20 cellular contexts compared by ENCODE assay signal in genomic region chr3:40366203-40367162, GRCh38. TPM values are rescaled to one million over a fixed set of nuclear protein-coding genes. Genes with fewer than 3 reads are reported as not detected.
DNase-seq lines count a peak whose midpoint lies in the region; ATAC-seq, FAIRE-seq and TF ChIP-seq lines count a peak whose summit lies in the region.
"Had no signal": no experiment of that assay in that cellular context is flagged by ENCODE, and none has a peak within 500 bp of the region (broad histone marks: within the 10 kb centered on the region; RNA-seq: fewer than 3 reads in every experiment).

No MANE protein-coding gene starts in this region.

- H3K27ac Mint-ChIP-seq in GM23338: peak overlapping the region; percentile 43; the same call in 1 of the 2 replicates
- H3K27ac Mint-ChIP-seq in activated CD4-positive, alpha-beta memory T cell treated with anti-CD3 and anti-CD28 coated beads, Interleukin-2, amount 10 ng/mL, durations not matched to agents 7 days and 5 days: no peak overlapping the region
- H3K27ac Mint-ChIP-seq: memory B cell, neural progenitor cell had no signal

- ATAC-seq in GM23338: no peak
- ATAC-seq in GM19023 (IDR thresholded peaks at IDR 0.05; ENCODE audit: unreplicated experiment): no peak

- H3K79me1 ChIP-seq in mesenchymal stem cell (replicated peaks; ENCODE audit: low read length, poor library complexity, severe bottlenecking): no peaks in the 10 kb centered on the region

- WGBS in mesenchymal stem cell: 83% methylated on average over 2 of the region's 2 CpGs

- H3K9me3 Mint-ChIP-seq in GM23338: no peaks in the 10 kb centered on the region
- H3K9me3 Mint-ChIP-seq in activated CD4-positive, alpha-beta memory T cell treated with anti-CD3 and anti-CD28 coated beads, Interleukin-2, amount 10 ng/mL, durations not matched to agents 7 days and 5 days: peaks cover 3% of the 10 kb centered on the region

- no peak overlapping the region for H3K18ac ChIP-seq in mesenchymal stem cell (ENCODE audit: low read depth in 1 of 2, low read length in 2 of 2)

- H4K8ac ChIP-seq in mesenchymal stem cell (ENCODE audit: low read length): peak overlapping the region; percentile 10

- H2BK12ac ChIP-seq in mesenchymal stem cell (ENCODE audit: low read length in 2 of 2): no peak overlapping the region

- no peak overlapping the region for H3K9ac ChIP-seq in mesenchymal stem cell (ENCODE audit: low read length)
- H3K9ac ChIP-seq: neural progenitor cell had no signal

- no peak for FAIRE-seq in GM12891 (lab: Jason Lieb, UNC)

- no peak overlapping the region for H2BK5ac ChIP-seq in mesenchymal stem cell (ENCODE audit: low read depth, low read length, poor library complexity, severe bottlenecking)

- H3K27ac ChIP-seq in GM23338 (ENCODE audit: low read depth) (no peak overlapping the region), cingulate gyrus (ENCODE audit: low read depth, low read length) (peak overlapping the region; percentile 20), mesenchymal stem cell (ENCODE audit: low read length, poor library complexity, severe bottlenecking) (no peak overlapping the region)
- H3K27ac ChIP-seq: brain microvascular endothelial cell, HL-60, neural progenitor cell had no signal

- peaks cover 5% of the 10 kb centered on the region; the same call in 2 of the 3 replicates for H3K4me1 Mint-ChIP-seq in GM23338
- H3K4me1 Mint-ChIP-seq in activated CD4-positive, alpha-beta memory T cell treated with anti-CD3 and anti-CD28 coated beads, Interleukin-2, amount 10 ng/mL, durations not matched to agents 7 days and 5 days: no peaks in the 10 kb centered on the region
- H3K4me1 Mint-ChIP-seq: memory B cell, neural progenitor cell had no signal

- H3F3A ChIP-seq in GM23338 (replicated peaks; ENCODE audit: low read depth): no peaks in the 10 kb centered on the region

- H2BK120ac ChIP-seq in mesenchymal stem cell (ENCODE audit: low read depth, low read length): no peak overlapping the region

- H2AK5ac ChIP-seq in mesenchymal stem cell (ENCODE audit: low read length, severe bottlenecking): no peak overlapping the region

- no peaks in the 10 kb centered on the region for H3K36me3 Mint-ChIP-seq in GM23338 (ENCODE audit: low read depth)
- no peaks in the 10 kb centered on the region for H3K36me3 Mint-ChIP-seq in activated CD4-positive, alpha-beta memory T cell treated with anti-CD3 and anti-CD28 coated beads, Interleukin-2, amount 10 ng/mL, durations not matched to agents 7 days and 5 days (ENCODE audit: low read depth)
- H3K36me3 Mint-ChIP-seq: neural progenitor cell had no signal

- POLR2A ChIA-PET in activated CD4-positive, alpha-beta memory T cell treated with anti-CD3 and anti-CD28 coated beads, Interleukin-2, amount 10 ng/mL, durations not matched to agents 7 days and 5 days (lab: Charles Lee): no interaction called here

- H3K4me3 Mint-ChIP-seq in GM23338: no peak overlapping the region
- H3K4me3 Mint-ChIP-seq in activated CD4-positive, alpha-beta memory T cell treated with anti-CD3 and anti-CD28 coated beads, Interleukin-2, amount 10 ng/mL, durations not matched to agents 7 days and 5 days: no peak overlapping the region
- H3K4me3 Mint-ChIP-seq: memory B cell, neural progenitor cell had no signal

- no peaks in the 10 kb centered on the region for H3K27me3 Mint-ChIP-seq in GM23338 (ENCODE audit: insufficient read depth, low read depth, poor library complexity)
- peaks cover 28% of the 10 kb centered on the region for H3K27me3 Mint-ChIP-seq in activated CD4-positive, alpha-beta memory T cell treated with anti-CD3 and anti-CD28 coated beads, Interleukin-2, amount 10 ng/mL, durations not matched to agents 7 days and 5 days

- H2BK15ac ChIP-seq in mesenchymal stem cell (ENCODE audit: low read depth, poor library complexity, severe bottlenecking): no peak overlapping the region

- no peaks in the 10 kb centered on the region for H3K9me3 ChIP-seq in mesenchymal stem cell (ENCODE audit: control insufficient read depth, low read length)

- H3K4me1 ChIP-seq in GM23338 (ENCODE audit: insufficient read depth): peaks cover 12% of the 10 kb centered on the region; the same call in 1 of the 2 replicates
- no peaks in the 10 kb centered on the region for H3K4me1 ChIP-seq in mesenchymal stem cell (ENCODE audit: control insufficient read depth, insufficient read depth, low read depth, low read length)
- H3K4me1 ChIP-seq: neural progenitor cell had no signal

- no peaks in the 10 kb centered on the region for H3K79me2 ChIP-seq in GM23338 (replicated peaks; ENCODE audit: insufficient read depth)

- H3K14ac ChIP-seq in mesenchymal stem cell (ENCODE audit: low read length in 2 of 2): no peak overlapping the region

- no peaks in the 10 kb centered on the region; the same call in 1 of the 2 replicates for H3K9me2 ChIP-seq in GM23338 (ENCODE audit: insufficient read depth)

- H2AFZ ChIP-seq in GM23338: 0 out of 2 replicates have a peak overlapping the region, but pooled peaks have one; percentile 6
- no peak overlapping the region for H2AFZ ChIP-seq in mesenchymal stem cell (ENCODE audit: low read depth, low read length)
- H2AFZ ChIP-seq: neural progenitor cell had no signal

- no peak for DNase-seq in GM23338 (ENCODE audit: low spot score)
- DNase-seq in OCI-M1 (lab: John Stamatoyannopoulos, UW): peak; percentile 82
- DNase-seq in mesenchymal stem cell: peak; percentile 38
- DNase-seq in GM12891 (ENCODE audit: insufficient read length, low spot score): no peak
- no peak for DNase-seq in activated CD4-positive, alpha-beta memory T cell treated with anti-CD3 and anti-CD28 coated beads, Interleukin-2, amount 10 ng/mL, durations not matched to agents 7 days and 5 days
- DNase-seq: activated CD4-positive, alpha-beta T cell treated with anti-CD3 and anti-CD28 coated beads for 4 hours; activated naive CD4-positive, alpha-beta T cell treated with Interleukin-2 at 50 U/mL for 16 hours; brain microvascular endothelial cell; effector CD8-positive, alpha-beta T cell; Karpas-422; NCI-H1694 treated with DMSO at 0.1 percent for 48 hours; NCI-H69; retina; T-helper 2 cell had no signal

- no peak overlapping the region for H4K91ac ChIP-seq in mesenchymal stem cell (ENCODE audit: low read length)

- TF ChIP-seq POLR2A in GM12891 (IDR thresholded peaks at IDR 0.05; ENCODE audit: low read depth, low read length): no peak

- H3K27me3 ChIP-seq in GM23338 (ENCODE audit: insufficient read depth): no peaks in the 10 kb centered on the region
- no peaks in the 10 kb centered on the region for H3K27me3 ChIP-seq in mesenchymal stem cell (ENCODE audit: control insufficient read depth in 1 of 2, insufficient read depth in 1 of 2, low read length in 2 of 2)
- H3K27me3 ChIP-seq: brain microvascular endothelial cell, neural progenitor cell had no signal

- H3K36me3 ChIP-seq in GM23338 (ENCODE audit: insufficient read depth) (no peaks in the 10 kb centered on the region), mesenchymal stem cell (ENCODE audit: control insufficient read depth in 1 of 2, insufficient read depth in 2 of 2, low read depth in 1 of 2, low read length in 2 of 2) (no peaks in the 10 kb centered on the region)
- H3K36me3 ChIP-seq: brain microvascular endothelial cell, neural progenitor cell had no signal

- H3K4me3 ChIP-seq in GM23338 (no peak overlapping the region), mesenchymal stem cell (ENCODE audit: insufficient read depth in 1 of 2, low read depth in 1 of 2, low read length in 2 of 2) (no peak overlapping the region)
- H3K4me3 ChIP-seq: neural progenitor cell had no signal

- H4K20me1 ChIP-seq in GM23338 (replicated peaks; ENCODE audit: insufficient read depth): no peaks in the 10 kb centered on the region

- CTCF ChIA-PET in activated CD4-positive, alpha-beta memory T cell treated with anti-CD3 and anti-CD28 coated beads, Interleukin-2, amount 10 ng/mL, durations not matched to agents 7 days and 5 days (lab: Charles Lee): no interaction called here

- no peak overlapping the region for H3K4me2 ChIP-seq in GM23338
- H3K4me2 ChIP-seq in mesenchymal stem cell (ENCODE audit: low read length, poor library complexity, severe bottlenecking): no peak overlapping the region
- H3K4me2 ChIP-seq: neural progenitor cell had no signal

- no peak overlapping the region for H3K4ac ChIP-seq in mesenchymal stem cell (ENCODE audit: low read depth in 1 of 2, low read length in 2 of 2)

- H3K23ac ChIP-seq in mesenchymal stem cell (ENCODE audit: low read length in 2 of 2): no peak overlapping the region

- TF ChIP-seq CTCF in GM23338 (conservative IDR thresholded peaks at IDR 0.05; ENCODE audit: low read depth in 2 of 2): no peak

TF ChIP-seq in GM12891, 5 proteins besides CTCF, POLR2A, EP300 and RAD21:
- TF ChIP-seq PAX5 (IDR thresholded peaks at IDR 0.05; ENCODE audit: insufficient read depth, low read length, severe bottlenecking) (no peak), SPI1 (IDR thresholded peaks at IDR 0.05; ENCODE audit: low read depth, low read length) (no peak), POU2F2 (IDR thresholded peaks at IDR 0.05; ENCODE audit: low read depth, low read length) (no peak), POLR2AphosphoS5 (IDR thresholded peaks at IDR 0.05; ENCODE audit: low read depth, low read length) (no peak), TAF1 (IDR thresholded peaks at IDR 0.05; ENCODE audit: low read depth, low read length) (no peak)

RNA-seq across cellular contexts. Expression of gene ENTPD3, which starts 20.5 kb away (rescaled TPM):
- total RNA-seq in GM23338 (2014; rRNA removed; shearing (Covaris generic)): 0.63 and 0.74 TPM in 2 replicates
- polyA plus RNA-seq in GM23338 (2016; fragmentation: Nextera tagmentation; extraction: Ambion mirVana): 0.19 and 0.32 TPM in 2 replicates
- polyA plus RNA-seq in mesenchymal stem cell (2013, experiment 1 of 2): 5.4 TPM
- polyA plus RNA-seq in mesenchymal stem cell (2013, experiment 2 of 2): 5.8 TPM
- polyA plus RNA-seq in GM12891 (2012; ENCODE audit: low read depth, missing spikeins): 0.04 TPM
- not detected for total RNA-seq in activated CD4-positive, alpha-beta memory T cell treated with anti-CD3 and anti-CD28 coated beads, Interleukin-2, amount 10 ng/mL, durations not matched to agents 7 days and 5 days
- polyA plus RNA-seq: BJ had no signal

RNA-seq across cellular contexts. Expression of gene EIF1B, which starts 57.0 kb away (rescaled TPM):
- 24.4 and 37.6 TPM in 2 replicates for total RNA-seq in GM23338 (2014; rRNA removed; shearing (Covaris generic))
- polyA plus RNA-seq in GM23338 (2016; fragmentation: Nextera tagmentation; extraction: Ambion mirVana): 205 and 229 TPM in 2 replicates
- 80.8 TPM for polyA plus RNA-seq in mesenchymal stem cell (2013, experiment 1 of 2)
- polyA plus RNA-seq in mesenchymal stem cell (2013, experiment 2 of 2): 72.8 TPM
- polyA plus RNA-seq in GM12891 (2012; ENCODE audit: low read depth, missing spikeins): 63.4 TPM
- total RNA-seq in activated CD4-positive, alpha-beta memory T cell treated with anti-CD3 and anti-CD28 coated beads, Interleukin-2, amount 10 ng/mL, durations not matched to agents 7 days and 5 days: 10 to 100 TPM; 39.2 to 41.9 TPM

Comparison
In these comparisons a context has a peak if more than half of its experiments do, and no peak if none do; other contexts are left out.
1. DNase-seq: peak in OCI-M1 (single experiment) and mesenchymal stem cell (single experiment); none in GM23338 (single experiment), GM12891 (single experiment) and activated CD4-positive, alpha-beta memory T cell treated with anti-CD3 and anti-CD28 coated beads, Interleukin-2, amount 10 ng/mL, durations not matched to agents 7 days and 5 days (single experiment).